ENCODE assay signal across 8 cellular contexts in the genomic region with DNA sequence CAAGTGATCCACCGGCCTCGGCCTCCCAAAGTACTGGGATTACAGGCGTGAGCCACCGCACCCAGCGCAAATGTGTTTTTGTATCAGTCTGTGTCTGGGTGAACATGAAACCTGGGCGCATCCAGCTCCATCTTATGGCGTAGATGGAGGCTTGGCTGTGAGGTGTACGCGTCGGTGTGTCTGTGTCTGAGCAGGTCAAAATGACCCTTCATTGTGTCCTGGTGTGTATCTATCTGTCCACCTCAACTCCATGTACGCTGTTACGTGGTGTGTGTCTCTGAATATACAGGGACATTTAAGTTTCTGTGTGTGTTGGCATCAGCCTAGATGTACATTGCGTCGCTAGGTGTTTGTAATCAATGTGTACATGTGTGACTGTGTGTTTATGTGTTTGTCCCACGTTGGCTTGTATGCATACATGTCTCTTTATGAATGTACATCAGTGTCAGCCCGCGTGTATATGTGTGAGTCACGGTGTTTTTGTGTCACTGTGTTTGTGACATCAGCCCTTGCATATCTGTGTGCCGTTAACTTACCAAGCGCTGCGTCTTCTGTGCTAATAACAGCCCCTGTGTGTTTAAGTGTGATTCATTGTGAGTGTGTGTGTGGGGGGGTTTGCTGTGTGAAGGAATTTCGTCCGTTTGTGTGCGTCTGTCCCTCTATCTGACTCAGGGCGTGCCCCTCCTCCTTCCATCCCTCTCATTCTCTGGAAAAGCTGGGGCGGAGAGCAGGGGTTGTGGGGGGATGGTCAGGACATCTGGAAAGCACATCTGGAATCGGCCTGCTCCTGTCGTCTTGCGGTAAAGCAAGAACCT. TPM values are rescaled to one million over a fixed set of nuclear protein-coding genes. Genes with fewer than 3 reads are reported as not detected.
DNase-seq lines count a peak whose midpoint lies in the region; TF ChIP-seq lines count a peak whose summit lies in the region.

No MANE protein-coding gene starts in this region.

- H3K4me1 ChIP-seq in cardiac muscle cell (ENCODE audit: low read depth) = peaks cover 13% of the 10 kb centered on the region

- peak overlapping the region; percentile 47 for H3K4me3 ChIP-seq in AG04449 (ENCODE audit: low read depth, low read length)
- H3K4me3 ChIP-seq in cardiac muscle cell = peak overlapping the region; percentile 20

- peaks cover 57% of the 10 kb centered on the region for H3K27me3 Mint-ChIP-seq in activated naive CD4-positive, alpha-beta T cell treated with anti-CD3 and anti-CD28 coated beads, Interleukin-2, amount 10 ng/mL, durations not matched to agents 7 days and 5 days

- H3K27ac Mint-ChIP-seq in activated naive CD4-positive, alpha-beta T cell treated with anti-CD3 and anti-CD28 coated beads, Interleukin-2, amount 10 ng/mL, durations not matched to agents 7 days and 5 days = no peak overlapping the region

- peak overlapping the region; percentile 61 for H3K4me3 Mint-ChIP-seq in activated naive CD4-positive, alpha-beta T cell treated with anti-CD3 and anti-CD28 coated beads, Interleukin-2, amount 10 ng/mL, durations not matched to agents 7 days and 5 days

- no peaks in the 10 kb centered on the region for H3K27me3 ChIP-seq in cardiac muscle cell

- DNase-seq in AG04449 (ENCODE audit: low read depth, low spot score) (peak; percentile 99), MV-4-11 (lab: John Stamatoyannopoulos, UW) (peak; percentile 86), cardiac muscle cell (ENCODE audit: low read depth in 1 of 2, low spot score in 1 of 2) (peak; percentile 28 to 98), pulmonary artery endothelial cell (ENCODE audit: low read depth, low spot score) (peak; percentile 89), D341Med (ENCODE audit: low spot score) (no peak), UCSD-AML1 (lab: John Stamatoyannopoulos, UW; ENCODE audit: unreplicated experiment) (no peak), NOMO-1 treated with DMSO at 0.1 percent for 48 hours (lab: John Stamatoyannopoulos, UW; ENCODE audit: unreplicated experiment) (no peak)
- DNase-seq in activated naive CD4-positive, alpha-beta T cell treated with anti-CD3 and anti-CD28 coated beads, Interleukin-2, amount 10 ng/mL, durations not matched to agents 7 days and 5 days = no peak

- POLR2A ChIA-PET in AG04449 (lab: Yijun Ruan, JAX) = interaction anchor here (0.7 to 4.0 kb wide), 7 partner anchors 11 to 73 kb away, joined by 3 to 28 read pairs (median 3); a partner anchor contains a TSS

- H3K4me1 Mint-ChIP-seq in activated naive CD4-positive, alpha-beta T cell treated with anti-CD3 and anti-CD28 coated beads, Interleukin-2, amount 10 ng/mL, durations not matched to agents 7 days and 5 days = peaks cover 16% of the 10 kb centered on the region

- H3K9me3 ChIP-seq in cardiac muscle cell (ENCODE audit: low read depth) = no peaks in the 10 kb centered on the region

- CTCF ChIA-PET in AG04449 (lab: Yijun Ruan, JAX) = interaction anchor here (1.1 to 4.3 kb wide), 5 partner anchors 9 to 83 kb away, joined by 3 to 24 read pairs (median 7); a partner anchor contains a TSS
- CTCF ChIA-PET in activated naive CD4-positive, alpha-beta T cell treated with anti-CD3 and anti-CD28 coated beads, Interleukin-2, amount 10 ng/mL, durations not matched to agents 7 days and 5 days (lab: Charles Lee) = interaction anchor here (0.8 to 1.3 kb wide), 4 partner anchors 8 to 37 kb away, joined by 3 to 5 read pairs (median 4); no protein-coding TSS in a partner anchor

- H3K36me3 Mint-ChIP-seq in activated naive CD4-positive, alpha-beta T cell treated with anti-CD3 and anti-CD28 coated beads, Interleukin-2, amount 10 ng/mL, durations not matched to agents 7 days and 5 days = no peaks in the 10 kb centered on the region

- no peaks in the 10 kb centered on the region for H3K9me3 Mint-ChIP-seq in activated naive CD4-positive, alpha-beta T cell treated with anti-CD3 and anti-CD28 coated beads, Interleukin-2, amount 10 ng/mL, durations not matched to agents 7 days and 5 days

- peak overlapping the region; percentile 77 for H3K27ac ChIP-seq in cardiac muscle cell

- TF ChIP-seq CTCF in AG04449 (IDR thresholded peaks at IDR 0.05; ENCODE audit: insufficient read depth, low read length, missing control alignments) = no peak
- TF ChIP-seq CTCF in cardiac muscle cell (IDR thresholded peaks at IDR 0.05; ENCODE audit: low read depth, low read length) = no peak

- H3K36me3 ChIP-seq in cardiac muscle cell = no peaks in the 10 kb centered on the region

RNA-seq across cellular contexts. Expression of a gene that starts 6.4 kb away (rescaled TPM):
- total RNA-seq in cardiac muscle cell (62.7 and 68.5 TPM in 2 replicates), pulmonary artery endothelial cell (177 and 238 TPM in 2 replicates)
- polyA plus RNA-seq in cardiac muscle cell = 16.6 and 26.2 TPM in 2 replicates

RNA-seq across cellular contexts. Expression of a gene that starts 32.4 kb away (rescaled TPM):
- total RNA-seq in cardiac muscle cell (1.7 and 1.8 TPM in 2 replicates), pulmonary artery endothelial cell (under 0.01 and 0.32 TPM in 2 replicates)
- 0.60 and 2.3 TPM in 2 replicates for polyA plus RNA-seq in cardiac muscle cell

RNA-seq across cellular contexts. Expression of a gene that starts 38.7 kb away (rescaled TPM):
- total RNA-seq in cardiac muscle cell = 159 and 195 TPM in 2 replicates
- 148 and 216 TPM in 2 replicates for polyA plus RNA-seq in cardiac muscle cell
- total RNA-seq in pulmonary artery endothelial cell = 76.9 and 85.7 TPM in 2 replicates

Comparison
In these comparisons a context has a peak if more than half of its experiments do, and no peak if none do; other contexts are left out.
1. DNase-seq: peak in AG04449 (single experiment), MV-4-11 (single experiment), cardiac muscle cell (2 of 2) and pulmonary artery endothelial cell (single experiment); none in activated naive CD4-positive, alpha-beta T cell treated with anti-CD3 and anti-CD28 coated beads, Interleukin-2, amount 10 ng/mL, durations not matched to agents 7 days and 5 days (single experiment), D341Med (single experiment), UCSD-AML1 (single experiment) and NOMO-1 treated with DMSO at 0.1 percent for 48 hours (single experiment).